In genomic region chr19:37896142-37896541, GRCh38 we compare ENCODE assay signal across 25 cellular contexts. TPM values are rescaled to one million over a fixed set of nuclear protein-coding genes. Genes with fewer than 3 reads are reported as not detected.
A peak's percentile ranks its signal among the peaks of the same experiment; 100 is the strongest.
DNase-seq lines count a peak whose midpoint lies in the region; ATAC-seq, FAIRE-seq and TF ChIP-seq lines count a peak whose summit lies in the region.
"Had no signal": no experiment of that assay in that cellular context is flagged by ENCODE, and none has a peak within 500 bp of the region (broad histone marks: within the 10 kb centered on the region; RNA-seq: fewer than 3 reads in every experiment).

No MANE protein-coding gene starts in this region.

- no peak for DNase-seq in Right ventricle myocardium inferior (ENCODE audit: missing footprints)
- DNase-seq in right cardiac atrium: no peak
- no peak for DNase-seq in left ventricle myocardium superior
- DNase-seq in right atrium auricular region (ENCODE audit: low spot score): no peak
- no peak for DNase-seq in bronchial epithelial cell (ENCODE audit: low read depth)
- DNase-seq in NCI-H524 (lab: John Stamatoyannopoulos, UW): no peak
- no peak for DNase-seq in mammary epithelial cell
- DNase-seq: 8988T; ACHN; AML-193; BE2C; CD4-positive, alpha-beta T cell; CD8-positive, alpha-beta memory T cell; DMS 273 treated with DMSO at 0.1 percent for 48 hours; DMS79; EL; GDM1; GOT3 had no signal

- TF ChIP-seq CTCF in right atrium auricular region (IDR thresholded peaks at IDR 0.05) (no peak), bronchial epithelial cell (IDR thresholded peaks at IDR 0.05; ENCODE audit: insufficient read depth, low read length, severe bottlenecking) (no peak), mammary epithelial cell (conservative IDR thresholded peaks at IDR 0.05 in 1 of 2, IDR thresholded peaks at IDR 0.05 in 1 of 2; ENCODE audit: extremely low read depth in 1 of 2, insufficient read depth in 1 of 2, low read depth in 1 of 2, low read length in 2 of 2) (no peak)

- no TSS peak for BruUV-seq in mammary epithelial cell (replicated peaks; lab: Mats Ljungman, UMichigan)

- peak; percentile 32 for FAIRE-seq in bronchial epithelial cell (lab: Jason Lieb, UNC)
- FAIRE-seq: D721Med, GM12878, H54 had no signal

- H3K27me3 ChIP-seq in right cardiac atrium (ENCODE audit: control insufficient read depth, insufficient read depth): no peaks in the 10 kb centered on the region
- no peaks in the 10 kb centered on the region for H3K27me3 ChIP-seq in right atrium auricular region
- H3K27me3 ChIP-seq in bronchial epithelial cell (ENCODE audit: control insufficient read depth, insufficient read depth, low read length): no peaks in the 10 kb centered on the region
- no peaks in the 10 kb centered on the region for H3K27me3 ChIP-seq in mammary epithelial cell (ENCODE audit: insufficient read depth, low read length)
- H3K27me3 ChIP-seq: BLaER1 treated with 17β-estradiol and CSF1 and Interleukin-3, amounts not matched to agents 10 nM and 100 nM had no signal

- no peak overlapping the region for H2AFZ ChIP-seq in mammary epithelial cell (ENCODE audit: low read depth, low read length)

- dilution Hi-C loops in mammary epithelial cell (cut with HindIII; ENCODE audit: low sequenced_read_pairs): no loop called here

- no peak overlapping the region for H3K9ac ChIP-seq in mammary epithelial cell (ENCODE audit: insufficient read depth, low read length)
- H3K9ac ChIP-seq: BLaER1 treated with 17β-estradiol and CSF1 and Interleukin-3, amounts not matched to agents 10 nM and 100 nM had no signal

- no peaks in the 10 kb centered on the region for H3K4me1 ChIP-seq in right cardiac atrium (ENCODE audit: control insufficient read depth, insufficient read depth, low read length)
- H3K4me1 ChIP-seq in right atrium auricular region: no peaks in the 10 kb centered on the region
- H3K4me1 ChIP-seq in mammary epithelial cell (ENCODE audit: insufficient read depth, low read length): no peaks in the 10 kb centered on the region
- H3K4me1 ChIP-seq: A549, BE2C, HAP-1 had no signal

- WGBS in right cardiac atrium: 64% methylated on average over 9 of the region's 9 CpGs
- 78% methylated on average over 9 of the region's 9 CpGs for WGBS in mammary epithelial cell (ENCODE audit: low coverage, missing lambda C conversion rate)

- CTCF ChIA-PET in mammary epithelial cell (lab: Charles Lee; ENCODE audit: low non-redundant PET): no interaction called here

- H3K79me2 ChIP-seq in mammary epithelial cell (ENCODE audit: insufficient read depth, low read length): no peaks in the 10 kb centered on the region

- H3K4me2 ChIP-seq in mammary epithelial cell (ENCODE audit: insufficient read depth, low read depth, low read length): no peak overlapping the region
- H3K4me2 ChIP-seq: A549; BLaER1 treated with 17β-estradiol and CSF1 and Interleukin-3, amounts not matched to agents 10 nM and 100 nM had no signal

- H3K4me3 ChIP-seq in right cardiac atrium (ENCODE audit: low read length): no peak overlapping the region
- H3K4me3 ChIP-seq in right atrium auricular region: no peak overlapping the region
- no peak overlapping the region for H3K4me3 ChIP-seq in bronchial epithelial cell (ENCODE audit: low read depth, low read length)
- no peak overlapping the region for H3K4me3 ChIP-seq in mammary epithelial cell (replicated peaks in 1 of 3; ENCODE audit: insufficient read depth in 1 of 3, low read depth in 2 of 3, low read length in 3 of 3)
- H3K4me3 ChIP-seq: A549; BLaER1 treated with 17β-estradiol and CSF1 and Interleukin-3, amounts not matched to agents 10 nM and 100 nM; GM12878; HAP-1 had no signal

- ATAC-seq in Right ventricle myocardium inferior (peak; percentile 54), right cardiac atrium (no peak), left ventricle myocardium superior (peak; percentile 73)
- ATAC-seq: A549, GM12878 had no signal

- intact Hi-C loops in Right ventricle myocardium inferior (cut with DNase I): no loop called here
- intact Hi-C loops in right cardiac atrium (cut with DNase I): loop anchor here in 2 of 4 donors (5.0 to 10.0 kb wide), 2 partner anchors 199 to 201 kb away; no protein-coding TSS in a partner anchor
- intact Hi-C loops in left ventricle myocardium superior (cut with micrococcal nuclease): no loop called here
- intact Hi-C loops in mammary epithelial cell (cut with micrococcal nuclease): loop anchor here (5.0 kb wide), 1 partner anchor 179 kb away; the partner anchor contains the start of gene ZNF607

- H3K9me3 ChIP-seq in right cardiac atrium (ENCODE audit: control insufficient read depth, low read length): no peaks in the 10 kb centered on the region
- H3K9me3 ChIP-seq in right atrium auricular region: no peaks in the 10 kb centered on the region
- no peaks in the 10 kb centered on the region for H3K9me3 ChIP-seq in mammary epithelial cell (replicated peaks; ENCODE audit: insufficient read depth, low read length)
- H3K9me3 ChIP-seq: BE2C; BLaER1 treated with 17β-estradiol and CSF1 and Interleukin-3, amounts not matched to agents 10 nM and 100 nM; HAP-1 had no signal

- in situ Hi-C loops in mammary epithelial cell (cut with MboI; ENCODE audit: low sequenced_read_pairs in 2 of 2): no loop called here

- H3K36me3 ChIP-seq in right atrium auricular region (no peaks in the 10 kb centered on the region), bronchial epithelial cell (ENCODE audit: control insufficient read depth, insufficient read depth, low read length) (no peaks in the 10 kb centered on the region), mammary epithelial cell (ENCODE audit: insufficient read depth, low read length) (no peaks in the 10 kb centered on the region)
- H3K36me3 ChIP-seq: BE2C; BLaER1 treated with 17β-estradiol and CSF1 and Interleukin-3, amounts not matched to agents 10 nM and 100 nM; HAP-1 had no signal

- H4K20me1 ChIP-seq in mammary epithelial cell (ENCODE audit: insufficient read depth, low read length): no peaks in the 10 kb centered on the region
- H4K20me1 ChIP-seq: BLaER1 treated with 17β-estradiol and CSF1 and Interleukin-3, amounts not matched to agents 10 nM and 100 nM had no signal

- H3K27ac ChIP-seq in right cardiac atrium (ENCODE audit: low read length) (no peak overlapping the region), right atrium auricular region (no peak overlapping the region), mammary epithelial cell (ENCODE audit: insufficient read depth, low read depth, low read length) (no peak overlapping the region)
- H3K27ac ChIP-seq: A549; BLaER1 treated with 17β-estradiol and CSF1 and Interleukin-3, amounts not matched to agents 10 nM and 100 nM had no signal

RNA-seq across cellular contexts. Expression of gene WDR87, which starts 10.3 kb away (rescaled TPM):
- total RNA-seq in Right ventricle myocardium inferior: not detected
- total RNA-seq in right cardiac atrium: not detected
- not detected for polyA plus RNA-seq in right cardiac atrium
- total RNA-seq in left ventricle myocardium superior: not detected
- not detected for total RNA-seq in right atrium auricular region
- total RNA-seq in bronchial epithelial cell: not detected in 2 replicates
- total RNA-seq in mammary epithelial cell: not detected
- not detected for polyA plus RNA-seq in mammary epithelial cell
- polyA minus RNA-seq in mammary epithelial cell: not detected
- total RNA-seq: CD4-positive, alpha-beta T cell; CD8-positive, alpha-beta memory T cell; GM12878 had no signal
- polyA plus RNA-seq: A549; CD14-positive monocyte; CD8-positive, alpha-beta memory T cell; GM12878 had no signal

RNA-seq across cellular contexts. Expression of gene SIPA1L3, which starts 10.9 kb away (rescaled TPM):
- total RNA-seq in Right ventricle myocardium inferior (9.3 TPM), right cardiac atrium (10 to 100 TPM in 3 of 4 donors, 1 to 10 TPM in 1; 7.5 to 19.8 (median 12.4) TPM), left ventricle myocardium superior (10.5 TPM), right atrium auricular region (10 to 100 TPM; 10.7 to 19.6 TPM), bronchial epithelial cell (3.4 and 5.2 TPM in 2 replicates), mammary epithelial cell (10 to 100 TPM; 29.3 to 38.5 TPM)
- polyA plus RNA-seq in right cardiac atrium (7.8 TPM), mammary epithelial cell (8.5 TPM)
- polyA minus RNA-seq in mammary epithelial cell: 52.1 TPM

Comparison
In these comparisons a context has a peak if more than half of its experiments do, and no peak if none do; other contexts are left out.
1. ATAC-seq: peak in Right ventricle myocardium inferior (single experiment) and left ventricle myocardium superior (single experiment); none in right cardiac atrium (0 of 2).